In the genomic region with DNA sequence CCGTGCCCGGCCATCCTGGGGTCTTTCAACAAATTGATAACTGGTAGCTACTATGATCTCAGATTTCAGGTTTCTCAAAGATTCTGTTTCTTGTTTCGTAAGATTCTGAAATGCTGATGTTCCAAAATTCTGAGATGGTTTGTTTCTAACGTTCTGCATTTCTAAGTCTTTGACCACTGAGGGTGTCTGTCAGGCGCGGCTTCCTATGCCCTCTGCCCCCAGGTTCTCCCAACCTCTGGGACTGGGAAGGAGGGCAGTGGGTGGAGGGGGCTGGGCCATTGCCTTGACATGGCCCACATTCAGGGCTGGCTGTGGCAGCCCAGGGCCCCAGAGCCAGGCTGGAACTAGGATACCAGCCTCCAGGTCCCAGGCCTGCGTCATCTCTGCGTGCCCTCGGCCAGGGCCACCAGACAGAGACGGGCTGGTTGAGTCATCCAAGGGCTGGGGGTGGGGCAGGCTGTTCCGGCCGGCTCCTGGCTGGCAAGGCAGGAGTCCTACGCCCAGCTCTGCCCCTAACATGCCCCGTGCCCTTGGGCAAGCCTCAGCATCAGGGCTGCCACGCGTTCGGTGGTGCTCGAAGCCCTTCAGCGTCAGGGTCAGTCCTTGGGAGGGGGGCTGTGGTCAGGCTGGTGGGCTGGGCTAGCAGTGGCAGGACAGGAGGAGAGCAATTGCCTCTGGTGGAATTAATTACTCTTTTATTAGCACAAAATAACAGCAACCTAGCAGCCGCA, we compare ENCODE assay signal across 8 cellular contexts. TPM values are rescaled to one million over a fixed set of nuclear protein-coding genes. Genes with fewer than 3 reads are reported as not detected.
A peak's percentile ranks its signal among the peaks of the same experiment; 100 is the strongest.
DNase-seq lines count a peak whose midpoint lies in the region; ATAC-seq lines count a peak whose summit lies in the region.

No MANE protein-coding gene starts in this region.

- no peaks in the 10 kb centered on the region for H3K9me3 Mint-ChIP-seq in activated naive CD4-positive, alpha-beta T cell treated with anti-CD3 and anti-CD28 coated beads, Interleukin-2, amount 50 U/mL, for 24 hours
- H3K9me3 Mint-ChIP-seq in activated CD4-positive, alpha-beta memory T cell treated with anti-CD3 and anti-CD28 coated beads for 36 hours: no peaks in the 10 kb centered on the region

- no peaks in the 10 kb centered on the region for H3K27me3 Mint-ChIP-seq in activated naive CD4-positive, alpha-beta T cell treated with anti-CD3 and anti-CD28 coated beads, Interleukin-2, amount 50 U/mL, for 24 hours
- H3K27me3 Mint-ChIP-seq in activated CD4-positive, alpha-beta memory T cell treated with anti-CD3 and anti-CD28 coated beads for 36 hours: no peaks in the 10 kb centered on the region

- CTCF ChIA-PET in activated CD4-positive, alpha-beta memory T cell treated with anti-CD3 and anti-CD28 coated beads for 36 hours (lab: Charles Lee): no interaction called here

- in situ Hi-C loops in G401 (cut with HindIII; ENCODE audit: low sequenced_read_pairs): no loop called here

- peaks cover 31% of the 10 kb centered on the region for H3K4me1 Mint-ChIP-seq in activated naive CD4-positive, alpha-beta T cell treated with anti-CD3 and anti-CD28 coated beads, Interleukin-2, amount 50 U/mL, for 24 hours
- peaks cover 30% of the 10 kb centered on the region for H3K4me1 Mint-ChIP-seq in activated CD4-positive, alpha-beta memory T cell treated with anti-CD3 and anti-CD28 coated beads for 36 hours (ENCODE audit: low read depth)

- DNase-seq in activated naive CD4-positive, alpha-beta T cell treated with anti-CD3 and anti-CD28 coated beads, Interleukin-2, amount 50 U/mL, for 16 hours: no peak
- no peak for DNase-seq in activated CD4-positive, alpha-beta memory T cell treated with anti-CD3 and anti-CD28 coated beads for 36 hours
- DNase-seq in left cardiac atrium (peak; percentile 69), sciatic nerve (ENCODE audit: low spot score) (peak; percentile 84), mesenteric fat pad (ENCODE audit: low spot score) (no peak), G401 (ENCODE audit: low spot score) (no peak)

- no peaks in the 10 kb centered on the region for H3K36me3 Mint-ChIP-seq in activated naive CD4-positive, alpha-beta T cell treated with anti-CD3 and anti-CD28 coated beads, Interleukin-2, amount 50 U/mL, for 24 hours
- peaks cover 5% of the 10 kb centered on the region for H3K36me3 Mint-ChIP-seq in activated CD4-positive, alpha-beta memory T cell treated with anti-CD3 and anti-CD28 coated beads for 36 hours

- ATAC-seq in left cardiac atrium (peak; percentile 21 to 59), sciatic nerve (peak; percentile 73), HG02571 (IDR thresholded peaks at IDR 0.05; ENCODE audit: unreplicated experiment) (no peak)

- intact Hi-C loops in activated CD4-positive, alpha-beta memory T cell treated with anti-CD3 and anti-CD28 coated beads for 36 hours (cut with micrococcal nuclease): loop anchor here (1.0 to 2.0 kb wide), 3 partner anchors 17 to 44 kb away; a partner anchor contains a TSS
- intact Hi-C loops in left cardiac atrium (cut with DNase I): loop anchor here (5.0 to 10.0 kb wide), 2 partner anchors 37 to 59 kb away; a partner anchor contains a TSS
- intact Hi-C loops in sciatic nerve (cut with DNase I): no loop called here

- H3K27ac Mint-ChIP-seq in activated naive CD4-positive, alpha-beta T cell treated with anti-CD3 and anti-CD28 coated beads, Interleukin-2, amount 50 U/mL, for 24 hours: peak overlapping the region; percentile 83
- peak overlapping the region; percentile 93 for H3K27ac Mint-ChIP-seq in activated CD4-positive, alpha-beta memory T cell treated with anti-CD3 and anti-CD28 coated beads for 36 hours

- POLR2A ChIA-PET in activated CD4-positive, alpha-beta memory T cell treated with anti-CD3 and anti-CD28 coated beads for 36 hours (lab: Charles Lee): no interaction called here

- H3K4me3 Mint-ChIP-seq in activated naive CD4-positive, alpha-beta T cell treated with anti-CD3 and anti-CD28 coated beads, Interleukin-2, amount 50 U/mL, for 24 hours: peak overlapping the region; percentile 84
- peak overlapping the region; percentile 48 for H3K4me3 Mint-ChIP-seq in activated CD4-positive, alpha-beta memory T cell treated with anti-CD3 and anti-CD28 coated beads for 36 hours

RNA-seq across cellular contexts. Expression of a gene that starts 5.2 kb away (rescaled TPM):
- 10 to 100 TPM; 68.2 to 75.2 TPM for total RNA-seq in activated CD4-positive, alpha-beta memory T cell treated with anti-CD3 and anti-CD28 coated beads for 36 hours
- total RNA-seq in left cardiac atrium (10 to 100 TPM; 50.5 to 58.1 TPM), sciatic nerve (49.9 TPM), mesenteric fat pad (43.2 TPM)
- total RNA-seq in G401 (2014; rRNA removed; shearing (Covaris generic)): 88.8 and 126 TPM in 2 replicates

RNA-seq across cellular contexts. Expression of a gene that starts 8.7 kb away (rescaled TPM):
- total RNA-seq in activated CD4-positive, alpha-beta memory T cell treated with anti-CD3 and anti-CD28 coated beads for 36 hours: 1 to 10 TPM; 1.0 to 1.2 TPM
- total RNA-seq in left cardiac atrium (1 to 10 TPM; 1.2 to 1.3 TPM), sciatic nerve (2.5 TPM), mesenteric fat pad (3.8 TPM)
- total RNA-seq in G401 (2014; rRNA removed; shearing (Covaris generic)): not detected in 2 replicates

RNA-seq across cellular contexts. Expression of a gene that starts 11.3 kb away (rescaled TPM):
- total RNA-seq in activated CD4-positive, alpha-beta memory T cell treated with anti-CD3 and anti-CD28 coated beads for 36 hours: not detected
- total RNA-seq in left cardiac atrium: not detected
- not detected for total RNA-seq in sciatic nerve
- total RNA-seq in mesenteric fat pad: not detected
- total RNA-seq in G401 (2014; rRNA removed; shearing (Covaris generic)): not detected in 2 replicates

RNA-seq across cellular contexts. Expression of a gene that starts 19.0 kb away (rescaled TPM):
- total RNA-seq in activated CD4-positive, alpha-beta memory T cell treated with anti-CD3 and anti-CD28 coated beads for 36 hours: 100 to 1,000 TPM; 160 to 169 TPM
- total RNA-seq in left cardiac atrium (10 to 100 TPM; 50.5 to 51.2 TPM), sciatic nerve (72.0 TPM), mesenteric fat pad (39.5 TPM)
- total RNA-seq in G401 (2014; rRNA removed; shearing (Covaris generic)): 73.5 and 102 TPM in 2 replicates

RNA-seq across cellular contexts. Expression of a gene that starts 20.6 kb away (rescaled TPM):
- total RNA-seq in activated CD4-positive, alpha-beta memory T cell treated with anti-CD3 and anti-CD28 coated beads for 36 hours: 100 to 1,000 TPM; 345 to 358 TPM
- total RNA-seq in left cardiac atrium (10 to 100 TPM; 35.4 to 40.7 TPM), sciatic nerve (59.8 TPM), mesenteric fat pad (83.1 TPM)
- total RNA-seq in G401 (2014; rRNA removed; shearing (Covaris generic)): 177 and 184 TPM in 2 replicates

Comparison
In these comparisons a context has a peak if more than half of its experiments do, and no peak if none do; other contexts are left out.
1. DNase-seq: peak in left cardiac atrium (single experiment) and sciatic nerve (single experiment); none in activated naive CD4-positive, alpha-beta T cell treated with anti-CD3 and anti-CD28 coated beads, Interleukin-2, amount 50 U/mL, for 16 hours (single experiment), activated CD4-positive, alpha-beta memory T cell treated with anti-CD3 and anti-CD28 coated beads for 36 hours (single experiment), mesenteric fat pad (single experiment) and G401 (single experiment).